10 cellular contexts compared by ENCODE assay signal in genomic region chr11:111574373-111575230, GRCh38. TPM values are rescaled to one million over a fixed set of nuclear protein-coding genes. Genes with fewer than 3 reads are reported as not detected.
DNase-seq lines count a peak whose midpoint lies in the region; ATAC-seq and TF ChIP-seq lines count a peak whose summit lies in the region.
"Had no signal": no experiment of that assay in that cellular context is flagged by ENCODE, and none has a peak within 500 bp of the region (broad histone marks: within the 10 kb centered on the region; RNA-seq: fewer than 3 reads in every experiment).

No MANE protein-coding gene starts in this region.

- H3K27ac ChIP-seq in sigmoid colon, result peak overlapping the region in 3 of 4 donors; percentile 33 to 38 (median 38)
- H3K27ac ChIP-seq: WERI-Rb-1 had no signal

- no peak for ATAC-seq in effector memory CD8-positive, alpha-beta T cell (replicated peaks)
- ATAC-seq in GM18502 (IDR thresholded peaks at IDR 0.05; ENCODE audit: poor library complexity, unreplicated experiment), result no peak

- WGBS in sigmoid colon, 2 donors, result 65 to 70% methylated on average over 7 of the region's 7 CpGs

- intact Hi-C loops in sigmoid colon (cut with DNase I), result no loop called here
- intact Hi-C loops in activated CD4-positive, alpha-beta memory T cell treated with anti-CD3 and anti-CD28 coated beads for 36 hours (cut with micrococcal nuclease), result no loop called here

- peaks cover 0 to 12% (median 5%) of the 10 kb centered on the region in 4 donors for H3K4me1 ChIP-seq in sigmoid colon

- no peaks in the 10 kb centered on the region for H3K36me3 Mint-ChIP-seq in effector memory CD8-positive, alpha-beta T cell (ENCODE audit: insufficient read depth)
- H3K36me3 Mint-ChIP-seq in activated CD4-positive, alpha-beta memory T cell treated with anti-CD3 and anti-CD28 coated beads for 36 hours, result no peaks in the 10 kb centered on the region

- H3K9me3 ChIP-seq in sigmoid colon, result no peaks in the 10 kb centered on the region

- peak overlapping the region in 1 of 2 donors; percentile 30 for H3K27ac Mint-ChIP-seq in effector memory CD8-positive, alpha-beta T cell
- no peak overlapping the region for H3K27ac Mint-ChIP-seq in activated CD4-positive, alpha-beta memory T cell treated with anti-CD3 and anti-CD28 coated beads for 36 hours

- H3K4me3 Mint-ChIP-seq in effector memory CD8-positive, alpha-beta T cell, result peak overlapping the region; percentile 31 to 73
- H3K4me3 Mint-ChIP-seq in activated CD4-positive, alpha-beta memory T cell treated with anti-CD3 and anti-CD28 coated beads for 36 hours, result no peak overlapping the region

- no peaks in the 10 kb centered on the region for H3K9me3 Mint-ChIP-seq in effector memory CD8-positive, alpha-beta T cell
- no peaks in the 10 kb centered on the region for H3K9me3 Mint-ChIP-seq in activated CD4-positive, alpha-beta memory T cell treated with anti-CD3 and anti-CD28 coated beads for 36 hours

- no peaks in the 10 kb centered on the region for H3K4me1 Mint-ChIP-seq in effector memory CD8-positive, alpha-beta T cell (ENCODE audit: low read depth in 2 of 2)
- no peaks in the 10 kb centered on the region for H3K4me1 Mint-ChIP-seq in activated CD4-positive, alpha-beta memory T cell treated with anti-CD3 and anti-CD28 coated beads for 36 hours (ENCODE audit: low read depth)

- H3K27me3 ChIP-seq in sigmoid colon, result no peaks in the 10 kb centered on the region

- H3K27me3 Mint-ChIP-seq in effector memory CD8-positive, alpha-beta T cell, result peaks cover 17 to 41% of the 10 kb centered on the region in 2 donors
- H3K27me3 Mint-ChIP-seq in activated CD4-positive, alpha-beta memory T cell treated with anti-CD3 and anti-CD28 coated beads for 36 hours, result peaks cover 6% of the 10 kb centered on the region

- H3K4me3 ChIP-seq in LNCaP clone FGC (ENCODE audit: low read depth, low read length) (no peak overlapping the region), sigmoid colon (peak overlapping the region in 3 of 4 donors; percentile 1 to 15 (median 9))

- POLR2A ChIA-PET in activated CD4-positive, alpha-beta memory T cell treated with anti-CD3 and anti-CD28 coated beads for 36 hours (lab: Charles Lee), result no interaction called here

- TF ChIP-seq POLR2A in sigmoid colon (IDR thresholded peaks at IDR 0.05), result no peak

- no peaks in the 10 kb centered on the region for H3K36me3 ChIP-seq in sigmoid colon
- H3K36me3 ChIP-seq: WERI-Rb-1 had no signal

- CTCF ChIA-PET in activated CD4-positive, alpha-beta memory T cell treated with anti-CD3 and anti-CD28 coated beads for 36 hours (lab: Charles Lee), result interaction anchor here (1.1 kb wide), 1 partner anchor 120 kb away, joined by 4 read pairs; no protein-coding TSS in a partner anchor

- TF ChIP-seq CTCF in LNCaP clone FGC (IDR thresholded peaks at IDR 0.05; ENCODE audit: control insufficient read depth, extremely low read depth, insufficient read depth), result 0 out of 2 replicates have a peak, but pooled peaks have one; percentile 18
- no peak for TF ChIP-seq CTCF in sigmoid colon (IDR thresholded peaks at IDR 0.05)

- DNase-seq in NCI-H1417 (lab: John Stamatoyannopoulos, UW), result peak in 2 of 3 experiments; percentile 54 to 65
- DNase-seq in NCI-H1417 treated with DMSO at 0.1 percent for 48 hours (lab: John Stamatoyannopoulos, UW), result no peak
- DNase-seq in LNCaP clone FGC (ENCODE audit: low read depth), result no peak
- DNase-seq in effector memory CD8-positive, alpha-beta T cell, result no peak
- no peak for DNase-seq in sigmoid colon
- no peak for DNase-seq in activated CD4-positive, alpha-beta memory T cell treated with anti-CD3 and anti-CD28 coated beads for 36 hours
- DNase-seq in C1 segment of cervical spinal cord (lab: John Stamatoyannopoulos, UW), result no peak
- DNase-seq: NCI-H2029 treated with DMSO at 0.1 percent for 48 hours, WERI-Rb-1 had no signal

- no peak for TF ChIP-seq EP300 in sigmoid colon (IDR thresholded peaks at IDR 0.05)

RNA-seq across cellular contexts. Expression of gene SIK2, which starts 27.6 kb away (rescaled TPM):
- 10 to 100 TPM; 10.7 to 14.1 (median 11.8) TPM for total RNA-seq in sigmoid colon
- 1 to 10 TPM; 4.8 to 7.6 (median 5.1) TPM for polyA plus RNA-seq in sigmoid colon
- total RNA-seq in activated CD4-positive, alpha-beta memory T cell treated with anti-CD3 and anti-CD28 coated beads for 36 hours, result 1 to 10 TPM; 4.6 to 6.2 TPM

RNA-seq across cellular contexts. Expression of gene LAYN, which starts 34.1 kb away (rescaled TPM):
- 10 to 100 TPM; 36.0 to 65.8 (median 48.1) TPM for total RNA-seq in sigmoid colon
- polyA plus RNA-seq in sigmoid colon, result 1 to 10 TPM; 1.4 to 5.9 (median 4.8) TPM
- total RNA-seq in activated CD4-positive, alpha-beta memory T cell treated with anti-CD3 and anti-CD28 coated beads for 36 hours, result under 1 TPM; 0.19 to 0.26 TPM

Comparison
In these comparisons a context has a peak if more than half of its experiments do, and no peak if none do; other contexts are left out.
1. DNase-seq: peak in NCI-H1417 (2 of 3); none in NCI-H1417 treated with DMSO at 0.1 percent for 48 hours (single experiment), LNCaP clone FGC (single experiment), effector memory CD8-positive, alpha-beta T cell (0 of 3), sigmoid colon (single experiment), activated CD4-positive, alpha-beta memory T cell treated with anti-CD3 and anti-CD28 coated beads for 36 hours (single experiment) and C1 segment of cervical spinal cord (0 of 14).
2. RNA of gene LAYN, which starts 34.1 kb away (total RNA-seq): 36.0 to 65.8 TPM in sigmoid colon; 0.19 to 0.26 TPM in activated CD4-positive, alpha-beta memory T cell treated with anti-CD3 and anti-CD28 coated beads for 36 hours; every median in the first group is over 10 times any median in the second.